ENCODE assay signal across 8 cellular contexts in genomic region chr19:5292453-5292842, GRCh38. TPM values are rescaled to one million over a fixed set of nuclear protein-coding genes. Genes with fewer than 3 reads are reported as not detected.
DNase-seq lines count a peak whose midpoint lies in the region; ATAC-seq and TF ChIP-seq lines count a peak whose summit lies in the region.

No MANE protein-coding gene starts in this region.

- intact Hi-C loops in breast epithelium (cut with DNase I; ENCODE audit: low total_unique reads): no loop called here

- DNase-seq in AG20443 (ENCODE audit: low spot score) (peak; percentile 83), breast epithelium (ENCODE audit: low spot score in 2 of 2) (no peak)
- peak; percentile 20 for DNase-seq in Jurkat, Clone E6-1 (ENCODE audit: low read depth, low spot score)

- TF ChIP-seq CTCF in breast epithelium (IDR thresholded peaks at IDR 0.05): no peak

- H3K27me3 ChIP-seq in breast epithelium (no peaks in the 10 kb centered on the region), layer of hippocampus (ENCODE audit: control insufficient read depth, insufficient read depth, low read length) (no peaks in the 10 kb centered on the region), subcutaneous abdominal adipose tissue (ENCODE audit: control insufficient read depth in 5 of 5, insufficient read depth in 4 of 5, low read length in 5 of 5) (peaks cover 0 to 11% (median 0%) of the 10 kb centered on the region in 5 donors)

- no peak for ATAC-seq in GM18861 (IDR thresholded peaks at IDR 0.05; ENCODE audit: unreplicated experiment)
- no peak for ATAC-seq in GM19328 (IDR thresholded peaks at IDR 0.05; ENCODE audit: unreplicated experiment)
- no peak for ATAC-seq in HG03442 (IDR thresholded peaks at IDR 0.05; ENCODE audit: unreplicated experiment)

- H3K36me3 ChIP-seq in breast epithelium: no peaks in the 10 kb centered on the region
- no peaks in the 10 kb centered on the region for H3K36me3 ChIP-seq in subcutaneous abdominal adipose tissue (ENCODE audit: control insufficient read depth in 5 of 5, insufficient read depth in 5 of 5, low read length in 5 of 5)

- no peak for TF ChIP-seq POLR2A in breast epithelium (IDR thresholded peaks at IDR 0.05)

- H3K9me3 ChIP-seq in breast epithelium: no peaks in the 10 kb centered on the region
- H3K9me3 ChIP-seq in subcutaneous abdominal adipose tissue (ENCODE audit: control insufficient read depth in 5 of 5, low read length in 5 of 5): no peaks in the 10 kb centered on the region

- peak overlapping the region; percentile 52 for H3K4me3 ChIP-seq in Jurkat, Clone E6-1 (ENCODE audit: low read length)
- H3K4me3 ChIP-seq in breast epithelium (peak overlapping the region; percentile 74 to 87 (median 86)), subcutaneous abdominal adipose tissue (ENCODE audit: low read depth in 1 of 5, low read length in 5 of 5) (peak overlapping the region; percentile 57 to 93 (median 80))

- H3K4me1 ChIP-seq in breast epithelium (no peaks in the 10 kb centered on the region), subcutaneous abdominal adipose tissue (ENCODE audit: control insufficient read depth in 5 of 5, insufficient read depth in 5 of 5, low read length in 5 of 5) (peaks cover 12 to 62% (median 60%) of the 10 kb centered on the region in 5 donors)

- H3K27ac ChIP-seq in breast epithelium (peak overlapping the region; percentile 82), layer of hippocampus (ENCODE audit: low read depth, low read length) (peak overlapping the region; percentile 80), subcutaneous abdominal adipose tissue (ENCODE audit: low read depth, low read length) (peak overlapping the region; percentile 91)

- H3K9ac ChIP-seq in subcutaneous abdominal adipose tissue (ENCODE audit: low read length in 5 of 5): peak overlapping the region; percentile 53 to 92 (median 68)

RNA-seq across cellular contexts. Expression of gene PTPRS, which starts 48.2 kb away (rescaled TPM):
- polyA plus RNA-seq in Jurkat, Clone E6-1 (2012; ENCODE audit: insufficient read depth, insufficient read length): 47.6 TPM
- 100 to 1,000 TPM; 111 to 603 (median 114) TPM for total RNA-seq in breast epithelium

Comparison
In these comparisons a context has a peak if more than half of its experiments do, and no peak if none do; other contexts are left out.
1. DNase-seq: peak in AG20443 (single experiment) and Jurkat, Clone E6-1 (single experiment); none in breast epithelium (0 of 2).
2. Peak in every context shown above with its lines, with median percentiles within 50 percentile points of each other: H3K4me3 ChIP-seq and H3K27ac ChIP-seq.